ENCODE assay signal across 29 cellular contexts in the genomic region with DNA sequence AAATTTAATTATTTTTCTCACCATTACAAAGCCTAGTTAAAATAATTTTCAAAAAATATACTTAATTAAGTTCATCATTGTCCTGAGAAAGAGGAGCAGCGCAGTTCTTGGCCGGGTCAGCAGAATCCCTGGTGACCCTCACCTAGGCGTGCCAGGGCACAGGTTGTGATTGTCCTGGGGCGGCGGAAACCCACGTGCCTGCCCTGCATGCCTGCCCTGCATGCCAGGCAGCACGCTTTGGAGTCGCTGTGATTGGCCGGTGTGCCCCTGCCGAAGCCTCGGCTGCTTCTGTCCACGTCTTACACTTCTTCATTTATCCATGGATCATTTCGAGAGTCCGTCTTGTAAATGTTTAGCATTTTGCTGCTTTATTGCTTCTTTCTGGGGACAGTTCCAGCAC. TPM values are rescaled to one million over a fixed set of nuclear protein-coding genes. Genes with fewer than 3 reads are reported as not detected.
DNase-seq lines count a peak whose midpoint lies in the region; ATAC-seq, FAIRE-seq and TF ChIP-seq lines count a peak whose summit lies in the region.
"Had no signal": no experiment of that assay in that cellular context is flagged by ENCODE, and none has a peak within 500 bp of the region (broad histone marks: within the 10 kb centered on the region; RNA-seq: fewer than 3 reads in every experiment).

No MANE protein-coding gene starts in this region.

- no peaks in the 10 kb centered on the region for H3K27me3 ChIP-seq in right atrium auricular region
- no peaks in the 10 kb centered on the region for H3K27me3 ChIP-seq in right cardiac atrium (ENCODE audit: control insufficient read depth, insufficient read depth)
- H3K27me3 ChIP-seq in psoas muscle (ENCODE audit: insufficient read depth in 3 of 3, low read length in 2 of 3) = no peaks in the 10 kb centered on the region

- no peak overlapping the region for H3K27ac ChIP-seq in right atrium auricular region
- H3K27ac ChIP-seq in right cardiac atrium (ENCODE audit: low read length) = no peak overlapping the region
- H3K27ac ChIP-seq in psoas muscle = no peak overlapping the region
- H3K27ac ChIP-seq: 22Rv1, C4-2B had no signal

- peaks cover 3% of the 10 kb centered on the region for H3K36me3 Mint-ChIP-seq in mesothelial cell of epicardium
- H3K36me3 Mint-ChIP-seq in activated naive CD4-positive, alpha-beta T cell treated with anti-CD3 and anti-CD28 coated beads for 36 hours (ENCODE audit: low read depth) = peaks cover 18% of the 10 kb centered on the region

- no peak for FAIRE-seq in GM12891 (lab: Jason Lieb, UNC)
- FAIRE-seq: GM12892, H1 had no signal

- 96% methylated on average over 14 of the region's 14 CpGs for WGBS in right cardiac atrium
- WGBS in psoas muscle, 3 donors = 70 to 96% (median 80%) methylated on average over 14 of the region's 14 CpGs

- H3K4me1 ChIP-seq in right atrium auricular region (no peaks in the 10 kb centered on the region), right cardiac atrium (ENCODE audit: control insufficient read depth, insufficient read depth, low read length) (no peaks in the 10 kb centered on the region), psoas muscle (peaks cover 4% of the 10 kb centered on the region)
- H3K4me1 ChIP-seq: Caco-2 had no signal

- TF ChIP-seq POLR2A in GM12891 (IDR thresholded peaks at IDR 0.05; ENCODE audit: low read depth, low read length) = no peak

- no peak for TF ChIP-seq CTCF in right atrium auricular region (IDR thresholded peaks at IDR 0.05)
- TF ChIP-seq CTCF in psoas muscle (IDR thresholded peaks at IDR 0.05) = no peak
- TF ChIP-seq CTCF in mesothelial cell of epicardium (IDR thresholded peaks at IDR 0.05; ENCODE audit: unreplicated experiment) = no peak

- no peak overlapping the region for H3K27ac Mint-ChIP-seq in mesothelial cell of epicardium
- no peak overlapping the region for H3K27ac Mint-ChIP-seq in activated naive CD4-positive, alpha-beta T cell treated with anti-CD3 and anti-CD28 coated beads for 36 hours
- H3K27ac Mint-ChIP-seq: B cell; CD8-positive, alpha-beta T cell had no signal

- H3K4me3 ChIP-seq in right atrium auricular region (no peak overlapping the region), right cardiac atrium (ENCODE audit: low read length) (no peak overlapping the region), psoas muscle (no peak overlapping the region)

- peak; percentile 56 for DNase-seq in Right ventricle myocardium inferior (ENCODE audit: missing footprints)
- no peak for DNase-seq in right atrium auricular region (ENCODE audit: low spot score)
- DNase-seq in cerebellum (ENCODE audit: low spot score) = peak; percentile 36
- DNase-seq in right cardiac atrium = peak in 2 of 3 donors; percentile 28 to 40
- peak in 1 of 2 donors; percentile 38 for DNase-seq in psoas muscle
- no peak for DNase-seq in GM12891 (ENCODE audit: insufficient read length, low spot score)
- DNase-seq in mesothelial cell of epicardium (ENCODE audit: low spot score in 2 of 2, unreplicated experiment in 2 of 2) = no peak
- no peak for DNase-seq in activated naive CD4-positive, alpha-beta T cell treated with anti-CD3 and anti-CD28 coated beads for 36 hours
- DNase-seq: Caco-2; CD8-positive, alpha-beta T cell; DMS 273 treated with DMSO at 0.1 percent for 48 hours; DMS79; EL; GF-D8; HCEC 1CT; NCI-H1092; NCI-H1436 treated with DMSO at 0.1 percent for 48 hours; NCI-H187 treated with DMSO at 0.1 percent for 48 hours; NCI-H2171 treated with DMSO at 0.1 percent for 48 hours; NCI-H345; NCI-H510A treated with DMSO at 0.1 percent for 48 hours; NCI-H774; PC-3; SHP77 treated with DMSO at 0.1 percent for 48 hours had no signal

- H3K27me3 Mint-ChIP-seq in mesothelial cell of epicardium (ENCODE audit: low read depth) = no peaks in the 10 kb centered on the region
- no peaks in the 10 kb centered on the region for H3K27me3 Mint-ChIP-seq in activated naive CD4-positive, alpha-beta T cell treated with anti-CD3 and anti-CD28 coated beads for 36 hours (ENCODE audit: low read depth)
- H3K27me3 Mint-ChIP-seq: B cell had no signal

- peaks cover 9% of the 10 kb centered on the region for H3K9me3 Mint-ChIP-seq in mesothelial cell of epicardium
- no peaks in the 10 kb centered on the region for H3K9me3 Mint-ChIP-seq in activated naive CD4-positive, alpha-beta T cell treated with anti-CD3 and anti-CD28 coated beads for 36 hours

- H3K4me1 Mint-ChIP-seq in mesothelial cell of epicardium = no peaks in the 10 kb centered on the region
- H3K4me1 Mint-ChIP-seq in activated naive CD4-positive, alpha-beta T cell treated with anti-CD3 and anti-CD28 coated beads for 36 hours (ENCODE audit: low read depth) = peaks cover 10% of the 10 kb centered on the region

- H3K4me3 Mint-ChIP-seq in mesothelial cell of epicardium = no peak overlapping the region
- no peak overlapping the region for H3K4me3 Mint-ChIP-seq in activated naive CD4-positive, alpha-beta T cell treated with anti-CD3 and anti-CD28 coated beads for 36 hours
- H3K4me3 Mint-ChIP-seq: B cell; CD8-positive, alpha-beta T cell had no signal

- intact Hi-C loops in Right ventricle myocardium inferior (cut with DNase I) (no loop called here), right cardiac atrium (cut with DNase I) (no loop called here), psoas muscle (cut with DNase I) (no loop called here)
- intact Hi-C loops in activated naive CD4-positive, alpha-beta T cell treated with anti-CD3 and anti-CD28 coated beads for 36 hours (cut with micrococcal nuclease) = no loop called here

- ATAC-seq in Right ventricle myocardium inferior (peak; percentile 65), right cardiac atrium (no peak), psoas muscle (peak in 3 of 4 donors; percentile 61 to 72 (median 72))
- ATAC-seq: CD8-positive, alpha-beta T cell; PC-3 had no signal

- CTCF ChIA-PET in activated naive CD4-positive, alpha-beta T cell treated with anti-CD3 and anti-CD28 coated beads for 36 hours (lab: Charles Lee) = no interaction called here

- H3K36me3 ChIP-seq in right atrium auricular region (peaks cover 3% of the 10 kb centered on the region), psoas muscle (ENCODE audit: insufficient read depth in 1 of 2, low read depth in 1 of 2) (peaks cover 0 to 17% of the 10 kb centered on the region in 2 donors)

- no peaks in the 10 kb centered on the region for H3K9me3 ChIP-seq in right atrium auricular region
- H3K9me3 ChIP-seq in right cardiac atrium (ENCODE audit: control insufficient read depth, low read length) = no peaks in the 10 kb centered on the region
- H3K9me3 ChIP-seq in psoas muscle = no peaks in the 10 kb centered on the region
- H3K9me3 ChIP-seq: Caco-2 had no signal

TF ChIP-seq in GM12891, 5 proteins besides CTCF, POLR2A, EP300 and RAD21:
- no peak for TF ChIP-seq PAX5 (IDR thresholded peaks at IDR 0.05; ENCODE audit: insufficient read depth, low read length, severe bottlenecking)
- no peak for TF ChIP-seq SPI1 (IDR thresholded peaks at IDR 0.05; ENCODE audit: low read depth, low read length)
- no peak for TF ChIP-seq POLR2AphosphoS5 (IDR thresholded peaks at IDR 0.05; ENCODE audit: low read depth, low read length)
- no peak for TF ChIP-seq TAF1 (IDR thresholded peaks at IDR 0.05; ENCODE audit: low read depth, low read length)
- no peak for TF ChIP-seq POU2F2 (IDR thresholded peaks at IDR 0.05; ENCODE audit: low read depth, low read length)

RNA-seq across cellular contexts. Expression of a gene that starts 25.6 kb away (rescaled TPM):
- total RNA-seq in Right ventricle myocardium inferior = 10.7 TPM
- 10 to 100 TPM in 1 of 2 donors, 1 to 10 TPM in 1; 9.1 to 17.1 TPM for total RNA-seq in right atrium auricular region
- total RNA-seq in cerebellum = 48.7 TPM
- 10 to 100 TPM in 2 of 4 donors, 1 to 10 TPM in 2; 8.9 to 18.7 (median 10.5) TPM for total RNA-seq in right cardiac atrium
- polyA plus RNA-seq in right cardiac atrium = 2.4 TPM
- total RNA-seq in psoas muscle = 10 to 100 TPM; 11.7 to 25.8 (median 16.3) TPM
- 1 to 10 TPM; 1.7 to 8.0 (median 3.3) TPM for polyA plus RNA-seq in psoas muscle
- polyA plus RNA-seq in GM12891 (2012; ENCODE audit: low read depth, missing spikeins) = 5.6 TPM
- 24.0 to 27.0 TPM (median 24.6 TPM) in 3 replicates for total RNA-seq in mesothelial cell of epicardium
- total RNA-seq in activated naive CD4-positive, alpha-beta T cell treated with anti-CD3 and anti-CD28 coated beads for 36 hours = 1 to 10 TPM; 5.3 to 6.8 TPM

Comparison
In these comparisons a context has a peak if more than half of its experiments do, and no peak if none do; other contexts are left out.
1. ATAC-seq: peak in Right ventricle myocardium inferior (single experiment) and psoas muscle (3 of 4); none in right cardiac atrium (0 of 2).
2. DNase-seq: peak in Right ventricle myocardium inferior (single experiment), cerebellum (single experiment) and right cardiac atrium (2 of 3); none in right atrium auricular region (single experiment), GM12891 (single experiment), mesothelial cell of epicardium (0 of 2) and activated naive CD4-positive, alpha-beta T cell treated with anti-CD3 and anti-CD28 coated beads for 36 hours (single experiment).